ENCODE assay signal across 22 cellular contexts in the genomic region with DNA sequence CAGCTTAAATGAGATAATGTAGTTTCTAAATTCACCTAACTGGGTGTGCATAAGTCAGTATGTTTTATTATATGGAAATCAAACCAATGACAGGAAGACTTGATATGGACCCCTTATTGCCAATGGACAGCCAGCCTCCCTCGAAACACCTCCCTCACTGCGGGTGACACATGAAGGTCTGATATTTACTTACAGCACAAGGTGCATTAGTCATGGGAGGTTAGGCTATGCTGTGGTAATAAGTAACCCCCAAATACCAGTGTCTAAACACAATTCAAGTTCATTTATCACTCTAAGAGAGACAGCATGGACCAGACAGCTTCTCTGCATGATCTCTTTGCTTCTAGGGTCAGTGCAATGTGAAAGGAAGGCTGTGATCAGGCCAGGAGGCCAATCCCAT.
DNase-seq lines count a peak whose midpoint lies in the region; ATAC-seq, FAIRE-seq and TF ChIP-seq lines count a peak whose summit lies in the region.
"Had no signal": no experiment of that assay in that cellular context is flagged by ENCODE, and none has a peak within 500 bp of the region (broad histone marks: within the 10 kb centered on the region; RNA-seq: fewer than 3 reads in every experiment).

No MANE protein-coding gene starts in this region.

- no peaks in the 10 kb centered on the region for H3K36me3 ChIP-seq in endothelial cell of umbilical vein (ENCODE audit: control insufficient read depth in 2 of 2, extremely low read depth in 1 of 2, insufficient read depth in 2 of 2, low read length in 2 of 2)

- no peaks in the 10 kb centered on the region for H3K27me3 ChIP-seq in endothelial cell of umbilical vein (ENCODE audit: control insufficient read depth in 2 of 2, insufficient read depth in 2 of 2, low read length in 2 of 2)

- H3K4me1 ChIP-seq in endothelial cell of umbilical vein (ENCODE audit: control insufficient read depth, extremely low read depth, insufficient read depth, low read length) = peaks cover 7% of the 10 kb centered on the region

- no peak overlapping the region for H3K4me3 ChIP-seq in endothelial cell of umbilical vein (replicated peaks in 1 of 3; ENCODE audit: insufficient read depth in 1 of 3, low read depth in 1 of 3, low read length in 3 of 3)

- no peak for TF ChIP-seq POLR2A in endothelial cell of umbilical vein (IDR thresholded peaks at IDR 0.05; ENCODE audit: low read depth, low read length)

- CTCF ChIA-PET in endothelial cell of umbilical vein (lab: Charles Lee) = no interaction called here

- POLR2A ChIA-PET in endothelial cell of umbilical vein (lab: Charles Lee) = no interaction called here

- TF ChIP-seq CTCF in endothelial cell of umbilical vein (IDR thresholded peaks at IDR 0.05; ENCODE audit: extremely low read depth in 1 of 2, insufficient read depth in 1 of 2, low read depth in 1 of 2, low read length in 2 of 2) = no peak

- dilution Hi-C loops in endothelial cell of umbilical vein (cut with MboI; ENCODE audit: extremely low pct_ligation_motif_present, low sequenced_read_pairs) = no loop called here

- H3K9me3 ChIP-seq in endothelial cell of umbilical vein (replicated peaks; ENCODE audit: control insufficient read depth, insufficient read depth, low read length) = no peaks in the 10 kb centered on the region

- no peaks in the 10 kb centered on the region for H3K79me2 ChIP-seq in endothelial cell of umbilical vein (ENCODE audit: control insufficient read depth, insufficient read depth, low read length)

- DNase-seq in A172 (ENCODE audit: low spot score) (peak; percentile 23), HT1080 (ENCODE audit: low read depth) (peak; percentile 3), endothelial cell of umbilical vein (ENCODE audit: low read depth, low spot score) (no peak), kidney glomerular epithelial cell (lab: John Stamatoyannopoulos, UW) (peak; percentile 60)
- DNase-seq: DMS53, EL, GF-D8, H9, HFFc6, Karpas-422, NCI-H1417, NCI-H1694 treated with DMSO at 0.1 percent for 48 hours, NCI-H446 treated with DMSO at 0.1 percent for 48 hours, NCI-H526 treated with DMSO at 0.1 percent for 48 hours, OCI-M1, RPMI8226, SHP77 had no signal

- H3K27ac ChIP-seq in endothelial cell of umbilical vein (ENCODE audit: insufficient read depth, low read depth, low read length) = no peak overlapping the region

- intact Hi-C loops in endothelial cell of umbilical vein (cut with micrococcal nuclease) = no loop called here

- peak; percentile 8 for FAIRE-seq in endothelial cell of umbilical vein (lab: Jason Lieb, UNC)
- FAIRE-seq: A204.1, D721Med had no signal

- no TSS peak for BruUV-seq in endothelial cell of umbilical vein (replicated peaks; lab: Mats Ljungman, UMichigan)

- no peak overlapping the region for H3K4me2 ChIP-seq in endothelial cell of umbilical vein (ENCODE audit: insufficient read depth, low read length)

- no peak overlapping the region for H3K9ac ChIP-seq in endothelial cell of umbilical vein (replicated peaks; ENCODE audit: extremely low read depth, insufficient read depth, low read length)

- no peak overlapping the region for H2AFZ ChIP-seq in endothelial cell of umbilical vein (ENCODE audit: low read depth, low read length)

- ATAC-seq in GM19467 (IDR thresholded peaks at IDR 0.05; ENCODE audit: unreplicated experiment) (no peak), GM18870 (IDR thresholded peaks at IDR 0.05; ENCODE audit: unreplicated experiment) (no peak), HG03457 (IDR thresholded peaks at IDR 0.05; ENCODE audit: unreplicated experiment) (no peak)

- H3K9me1 ChIP-seq in endothelial cell of umbilical vein (replicated peaks; ENCODE audit: control insufficient read depth, extremely low read depth, insufficient read depth, low read length) = no peaks in the 10 kb centered on the region

- H4K20me1 ChIP-seq in endothelial cell of umbilical vein (replicated peaks; ENCODE audit: control insufficient read depth, extremely low read depth, insufficient read depth, low read length) = no peaks in the 10 kb centered on the region

TF ChIP-seq in endothelial cell of umbilical vein, 7 proteins besides CTCF, POLR2A, EP300 and RAD21:
- no peak for TF ChIP-seq MAX (IDR thresholded peaks at IDR 0.05; ENCODE audit: insufficient read depth, insufficient read length)
- no peak for TF ChIP-seq FOS (IDR thresholded peaks at IDR 0.05; ENCODE audit: borderline replicate concordance, insufficient read depth, low read length)
- TF ChIP-seq GATA2 (IDR thresholded peaks at IDR 0.05; ENCODE audit: insufficient read depth, insufficient read length, low read depth, low read length) = no peak
- TF ChIP-seq JUN (IDR thresholded peaks at IDR 0.05; ENCODE audit: borderline replicate concordance, insufficient read depth, insufficient read length, low read depth) = no peak
- TF ChIP-seq POLR2AphosphoS5 (IDR thresholded peaks at IDR 0.05; ENCODE audit: insufficient read depth, low read depth, low read length) = no peak
- TF ChIP-seq EZH2 (IDR thresholded peaks at IDR 0.05; ENCODE audit: borderline replicate concordance, low read depth, low read length, severe bottlenecking) = no peak
- no peak for TF ChIP-seq MYC (IDR thresholded peaks at IDR 0.05; ENCODE audit: low read depth, low read length)
